ENCODE assay signal across 8 cellular contexts in genomic region chr7:66570179-66570578, GRCh38. TPM values are rescaled to one million over a fixed set of nuclear protein-coding genes. Genes with fewer than 3 reads are reported as not detected.
A peak's percentile ranks its signal among the peaks of the same experiment; 100 is the strongest.
DNase-seq lines count a peak whose midpoint lies in the region; ATAC-seq, FAIRE-seq and TF ChIP-seq lines count a peak whose summit lies in the region.
"Not testable (repeated sequence)": the region's sequence is repeated elsewhere in the genome, so short reads cannot be mapped to it uniquely, and the experiment has no call there.

No MANE protein-coding gene starts in this region.

- H4K20me1 ChIP-seq in IMR-90 (ENCODE audit: insufficient read depth, low read length) (peaks cover 54% of the 10 kb centered on the region), astrocyte (ENCODE audit: insufficient read depth, low read length) (peaks cover 71% of the 10 kb centered on the region)

- H3K27me3 Mint-ChIP-seq in activated CD4-positive, alpha-beta T cell treated with anti-CD3 and anti-CD28 coated beads, Interleukin-2, amount 10 ng/mL, durations not matched to agents 7 days and 5 days; astrocyte (ENCODE audit: low read depth, unreplicated experiment); endodermal cell (ENCODE audit: insufficient read depth); mesothelial cell of epicardium (ENCODE audit: low read depth); progenitor cell of endocrine pancreas: not testable (repeated sequence)

- H3K4me1 Mint-ChIP-seq in activated CD4-positive, alpha-beta T cell treated with anti-CD3 and anti-CD28 coated beads, Interleukin-2, amount 10 ng/mL, durations not matched to agents 7 days and 5 days; mesothelial cell of epicardium: not testable (repeated sequence)
- peaks cover 25% of the 10 kb centered on the region for H3K4me1 Mint-ChIP-seq in astrocyte (ENCODE audit: low read depth, unreplicated experiment)
- H3K4me1 Mint-ChIP-seq in endodermal cell: peaks cover 49% of the 10 kb centered on the region
- H3K4me1 Mint-ChIP-seq in progenitor cell of endocrine pancreas (ENCODE audit: low read depth): peaks cover 13% of the 10 kb centered on the region

- not testable (repeated sequence) for H3K9me3 Mint-ChIP-seq in activated CD4-positive, alpha-beta T cell treated with anti-CD3 and anti-CD28 coated beads, Interleukin-2, amount 10 ng/mL, durations not matched to agents 7 days and 5 days; astrocyte (ENCODE audit: unreplicated experiment); endodermal cell; mesothelial cell of epicardium; progenitor cell of endocrine pancreas (ENCODE audit: low read depth)

- not testable (repeated sequence) for H3K4me3 ChIP-seq in AG04449 (ENCODE audit: low read depth, low read length); IMR-90 (ENCODE audit: insufficient read depth, low read depth, low read length); astrocyte (ENCODE audit: insufficient read depth, low read depth, low read length); endodermal cell (ENCODE audit: low read length)

- intact Hi-C loops in IMR-90 (cut with micrococcal nuclease): loop anchor here (10.0 kb wide), 1 partner anchor 205 kb away; no protein-coding TSS in a partner anchor

- H4K91ac ChIP-seq in IMR-90 (ENCODE audit: insufficient read depth, low read depth, low read length): not testable (repeated sequence)

- H2BK120ac ChIP-seq in IMR-90 (ENCODE audit: low read depth, low read length): not testable (repeated sequence)

- H3K56ac ChIP-seq in IMR-90 (ENCODE audit: extremely low read depth, insufficient read depth, low read length): not testable (repeated sequence)

- BruUV-seq in IMR-90 (replicated peaks; lab: Mats Ljungman, UMichigan): not testable (repeated sequence)

- not testable (repeated sequence) for H3K9me3 ChIP-seq in IMR-90 (ENCODE audit: control insufficient read depth, insufficient read depth, low read length); astrocyte (ENCODE audit: insufficient read depth, low read depth, low read length); endodermal cell (ENCODE audit: control insufficient read depth, low read length)

- not testable (repeated sequence) for H3K18ac ChIP-seq in IMR-90 (ENCODE audit: low read depth, low read length)

- dilution Hi-C loops in IMR-90 (cut with HindIII; ENCODE audit: low sequenced_read_pairs, unreplicated experiment): not testable (repeated sequence)

- H4K8ac ChIP-seq in IMR-90 (ENCODE audit: low read depth in 2 of 2, low read length in 2 of 2): not testable (repeated sequence)

- H3K79me2 ChIP-seq in astrocyte (ENCODE audit: insufficient read depth, low read length): peaks cover 94% of the 10 kb centered on the region

- no CpG with 5 or more reads among the region's 1 CpG for WGBS in IMR-90 (ENCODE audit: extremely low coverage in 2 of 2, insufficient read length in 1 of 2), 2 experiments
- 86 to 90% methylated on average over 1 of the region's 1 CpG for WGBS in endodermal cell (ENCODE audit: insufficient coverage in 1 of 2, insufficient read length in 1 of 2), 2 experiments

- H3K4me2 ChIP-seq in IMR-90 (ENCODE audit: low read depth, low read length); astrocyte (ENCODE audit: low read length): not testable (repeated sequence)

- H3K27ac Mint-ChIP-seq in activated CD4-positive, alpha-beta T cell treated with anti-CD3 and anti-CD28 coated beads, Interleukin-2, amount 10 ng/mL, durations not matched to agents 7 days and 5 days: peak overlapping the region; percentile 2
- H3K27ac Mint-ChIP-seq in astrocyte (ENCODE audit: unreplicated experiment) (peak overlapping the region; percentile 26), endodermal cell (peak overlapping the region; percentile 61), mesothelial cell of epicardium (peak overlapping the region; percentile 50), progenitor cell of endocrine pancreas (peak overlapping the region; percentile 73)

- FAIRE-seq in astrocyte (lab: Jason Lieb, UNC): not testable (repeated sequence)

- not testable (repeated sequence) for TF ChIP-seq RAD21 in IMR-90 (IDR thresholded peaks at IDR 0.05; ENCODE audit: low read length)

- H3K27ac ChIP-seq in IMR-90 (ENCODE audit: insufficient read depth, low read length); astrocyte (ENCODE audit: low read depth, low read length); endodermal cell (ENCODE audit: low read depth, low read length): not testable (repeated sequence)

- H3K79me1 ChIP-seq in IMR-90 (ENCODE audit: low read depth in 1 of 2, low read length in 2 of 2): peaks cover 29 to 66% of the 10 kb centered on the region in 2 experiments

- H2AK5ac ChIP-seq in IMR-90 (ENCODE audit: low read depth, low read length): not testable (repeated sequence)

- not testable (repeated sequence) for H3K4me1 ChIP-seq in IMR-90 (ENCODE audit: control insufficient read depth, insufficient read depth, low read length); astrocyte (ENCODE audit: insufficient read depth, low read length); endodermal cell (ENCODE audit: control insufficient read depth, insufficient read depth, low read length)

- H2AK9ac ChIP-seq in IMR-90 (replicated peaks; ENCODE audit: low read depth, low read length, poor library complexity): not testable (repeated sequence)

- H3K9ac ChIP-seq in IMR-90 (ENCODE audit: low read depth, low read length); astrocyte (ENCODE audit: low read length); endodermal cell (ENCODE audit: extremely low read depth, low read length, poor library complexity, severe bottlenecking): not testable (repeated sequence)

- peak; percentile 89 for ATAC-seq in IMR-90 (ENCODE audit: low read depth)

- TF ChIP-seq POLR2A in IMR-90 (IDR thresholded peaks at IDR 0.05; ENCODE audit: low read depth, low read length): not testable (repeated sequence)

- H3K27me3 ChIP-seq in IMR-90 (ENCODE audit: control insufficient read depth, insufficient read depth, low read length); astrocyte (ENCODE audit: insufficient read depth, low read length); endodermal cell (ENCODE audit: control insufficient read depth, insufficient read depth, low read length, poor library complexity, severe bottlenecking): not testable (repeated sequence)

- not testable (repeated sequence) for H2BK15ac ChIP-seq in IMR-90 (ENCODE audit: low read depth, low read length)

- H4K5ac ChIP-seq in IMR-90 (ENCODE audit: low read depth, low read length): not testable (repeated sequence)

- not testable (repeated sequence) for H3K9me1 ChIP-seq in IMR-90 (ENCODE audit: insufficient read depth, low read length)

- POLR2A ChIA-PET in AG04449 (lab: Yijun Ruan, JAX); IMR-90 (lab: Charles Lee; ENCODE audit: unreplicated experiment); activated CD4-positive, alpha-beta T cell treated with anti-CD3 and anti-CD28 coated beads, Interleukin-2, amount 10 ng/mL, durations not matched to agents 7 days and 5 days (lab: Charles Lee): not testable (repeated sequence)

- not testable (repeated sequence) for H2AFZ ChIP-seq in IMR-90 (replicated peaks; ENCODE audit: low read length, poor library complexity); astrocyte (ENCODE audit: low read depth, low read length)

- TF ChIP-seq CTCF in AG04449 (IDR thresholded peaks at IDR 0.05; ENCODE audit: insufficient read depth, low read length, missing control alignments); IMR-90 (conservative IDR thresholded peaks at IDR 0.05; ENCODE audit: low read depth, low read length); astrocyte (IDR thresholded peaks at IDR 0.05; ENCODE audit: insufficient read depth, low read depth, low read length); endodermal cell (conservative IDR thresholded peaks at IDR 0.05); mesothelial cell of epicardium (IDR thresholded peaks at IDR 0.05; ENCODE audit: unreplicated experiment); progenitor cell of endocrine pancreas (IDR thresholded peaks at IDR 0.05; ENCODE audit: unreplicated experiment): not testable (repeated sequence)

- H3K36me3 ChIP-seq in IMR-90 (ENCODE audit: control insufficient read depth, insufficient read depth, low read length): peaks cover 34% of the 10 kb centered on the region
- peaks cover 22% of the 10 kb centered on the region for H3K36me3 ChIP-seq in astrocyte (ENCODE audit: insufficient read depth, low read length)
- H3K36me3 ChIP-seq in endodermal cell (ENCODE audit: control insufficient read depth, insufficient read depth, low read length): peaks cover 86% of the 10 kb centered on the region

- DNase-seq in AG04449 (ENCODE audit: low read depth, low spot score): peak; percentile 19
- peak; percentile 57 for DNase-seq in EH (ENCODE audit: low read depth)
- DNase-seq in IMR-90; activated CD4-positive, alpha-beta T cell treated with anti-CD3 and anti-CD28 coated beads, Interleukin-2, amount 10 ng/mL, durations not matched to agents 7 days and 5 days; astrocyte (ENCODE audit: low read depth); endodermal cell; mesothelial cell of epicardium (ENCODE audit: low spot score in 2 of 2, unreplicated experiment in 2 of 2); progenitor cell of endocrine pancreas (ENCODE audit: low spot score, unreplicated experiment): not testable (repeated sequence)

- H3K4me3 Mint-ChIP-seq in activated CD4-positive, alpha-beta T cell treated with anti-CD3 and anti-CD28 coated beads, Interleukin-2, amount 10 ng/mL, durations not matched to agents 7 days and 5 days; astrocyte (ENCODE audit: unreplicated experiment); endodermal cell; mesothelial cell of epicardium; progenitor cell of endocrine pancreas (ENCODE audit: low read depth): not testable (repeated sequence)

- H3K4ac ChIP-seq in IMR-90 (ENCODE audit: low read depth, low read length): not testable (repeated sequence)

- peaks cover 51% of the 10 kb centered on the region for H3K36me3 Mint-ChIP-seq in activated CD4-positive, alpha-beta T cell treated with anti-CD3 and anti-CD28 coated beads, Interleukin-2, amount 10 ng/mL, durations not matched to agents 7 days and 5 days (ENCODE audit: low read depth)
- H3K36me3 Mint-ChIP-seq in astrocyte (ENCODE audit: low read depth, unreplicated experiment) (peaks cover 20% of the 10 kb centered on the region), endodermal cell (ENCODE audit: low read depth) (peaks cover 71% of the 10 kb centered on the region), mesothelial cell of epicardium (peaks cover 38% of the 10 kb centered on the region), progenitor cell of endocrine pancreas (ENCODE audit: insufficient read depth) (peaks cover 14% of the 10 kb centered on the region)

- not testable (repeated sequence) for H2BK5ac ChIP-seq in IMR-90 (ENCODE audit: low read depth, low read length, poor library complexity, severe bottlenecking)

- not testable (repeated sequence) for H3K14ac ChIP-seq in IMR-90 (replicated peaks; ENCODE audit: low read depth, low read length)

- CTCF ChIA-PET in AG04449 (lab: Yijun Ruan, JAX): interaction anchor here (1.5 to 1.6 kb wide), 2 partner anchors 12 to 15 kb away, joined by 4 to 12 read pairs; no protein-coding TSS in a partner anchor
- CTCF ChIA-PET in IMR-90 (lab: Yijun Ruan, JAX): not testable (repeated sequence)
- CTCF ChIA-PET in activated CD4-positive, alpha-beta T cell treated with anti-CD3 and anti-CD28 coated beads, Interleukin-2, amount 10 ng/mL, durations not matched to agents 7 days and 5 days (lab: Charles Lee): interaction anchor here (0.8 kb wide), 1 partner anchor 11 kb away, joined by 3 read pairs; no protein-coding TSS in a partner anchor

- H3K23ac ChIP-seq in IMR-90 (ENCODE audit: low read depth, low read length): not testable (repeated sequence)

- not testable (repeated sequence) for H2BK20ac ChIP-seq in IMR-90 (ENCODE audit: low read depth, low read length)

- in situ Hi-C loops in IMR-90 (cut with MboI; ENCODE audit: low sequenced_read_pairs): loop anchor here (25.0 kb wide), 1 partner anchor 417 kb away; the partner anchor contains the start of genes SBDS and TYW1

RNA-seq across cellular contexts. Expression of gene KCTD7, which starts 58.5 kb away (rescaled TPM):
- 6.1 TPM in 2 replicates for total RNA-seq in IMR-90 (2012; rRNA removed)
- 11.3 and 12.8 TPM in 2 replicates for polyA plus RNA-seq in IMR-90 (2012; rRNA removed)
- polyA plus RNA-seq in IMR-90 (2012; cell fraction: cytosol; rRNA removed): 8.9 and 12.4 TPM in 2 replicates
- polyA plus RNA-seq in IMR-90 (2012; cell fraction: nucleus; rRNA removed; ENCODE audit: low replicate concordance): 40.0 and 52.6 TPM in 2 replicates
- 10 to 100 TPM; 40.0 to 41.3 TPM for total RNA-seq in activated CD4-positive, alpha-beta T cell treated with anti-CD3 and anti-CD28 coated beads, Interleukin-2, amount 10 ng/mL, durations not matched to agents 7 days and 5 days
- total RNA-seq in astrocyte: 11.6 and 12.8 TPM in 2 replicates
- total RNA-seq in endodermal cell: 10 to 100 TPM; 13.1 to 15.6 TPM
- polyA plus RNA-seq in endodermal cell (2013, experiment 1 of 2): 17.6 TPM
- 16.2 TPM for polyA plus RNA-seq in endodermal cell (2013, experiment 2 of 2)
- 14.3 to 15.9 TPM (median 15.2 TPM) in 3 replicates for total RNA-seq in mesothelial cell of epicardium
- 8.5 and 12.3 TPM in 2 replicates for total RNA-seq in progenitor cell of endocrine pancreas

Comparison
In these comparisons a context has a peak if more than half of its experiments do, and no peak if none do; other contexts are left out.
1. H3K27ac Mint-ChIP-seq: peak in every context shown above with its lines; median percentile 73 in progenitor cell of endocrine pancreas; 61 in endodermal cell; 50 in mesothelial cell of epicardium; 26 in astrocyte; 2 in activated CD4-positive, alpha-beta T cell treated with anti-CD3 and anti-CD28 coated beads, Interleukin-2, amount 10 ng/mL, durations not matched to agents 7 days and 5 days.